Comparison of ENCODE assay signal across 8 cellular contexts in the genomic region with DNA sequence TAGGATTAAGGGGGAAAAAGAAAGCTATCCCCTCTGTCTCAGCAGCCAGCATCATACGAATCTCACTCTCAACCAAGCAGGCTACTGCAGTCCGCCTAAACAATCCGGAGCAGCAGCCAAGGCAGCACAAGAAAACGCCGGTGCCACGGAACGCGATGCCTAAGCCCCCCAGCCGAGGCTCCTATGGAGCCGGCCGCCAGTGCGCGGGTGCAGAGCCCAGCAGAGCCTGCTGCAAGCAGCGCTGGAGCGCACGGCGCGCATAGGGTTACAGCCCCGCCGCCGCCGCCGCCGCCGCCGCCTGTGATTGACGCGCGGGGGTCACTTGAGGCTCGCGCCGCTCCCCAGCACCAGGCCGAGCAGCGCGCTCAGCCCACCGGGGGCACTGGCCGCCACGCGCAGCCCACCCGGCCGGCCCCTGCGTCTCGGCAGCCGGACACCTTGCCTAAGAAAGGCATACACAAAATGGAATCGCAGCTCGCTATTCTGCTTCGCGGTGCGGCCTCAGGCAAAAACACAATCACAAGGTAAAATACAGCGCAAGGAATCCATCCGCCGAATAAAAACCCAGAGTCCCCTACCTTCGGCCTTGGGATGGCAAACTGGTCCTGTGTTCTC. TPM values are rescaled to one million over a fixed set of nuclear protein-coding genes. Genes with fewer than 3 reads are reported as not detected.
DNase-seq lines count a peak whose midpoint lies in the region; ATAC-seq, FAIRE-seq and TF ChIP-seq lines count a peak whose summit lies in the region.

No MANE protein-coding gene starts in this region.

- H3K9me3 ChIP-seq in SJCRH30 (replicated peaks) (no peaks in the 10 kb centered on the region; the same call in 1 of the 2 replicates), K562 (replicated peaks; ENCODE audit: control insufficient read depth, insufficient read depth, low read depth, low read length) (no peaks in the 10 kb centered on the region), iPS-18c (ENCODE audit: control insufficient read depth, insufficient read depth, low read length) (no peaks in the 10 kb centered on the region), gastrocnemius medialis (no peaks in the 10 kb centered on the region)

- H3K4me1 ChIP-seq in SJCRH30 (peaks cover 3% of the 10 kb centered on the region), K562 (replicated peaks in 1 of 2; ENCODE audit: control insufficient read depth in 2 of 2, insufficient read depth in 2 of 2, low read length in 2 of 2) (peaks cover 0 to 12% of the 10 kb centered on the region in 2 experiments; a peak in 2 of 5 replicates), gastrocnemius medialis (peaks cover 37% of the 10 kb centered on the region in 2 donors)

- no peak for TF ChIP-seq EP300 in K562 (IDR thresholded peaks at IDR 0.05; ENCODE audit: low read length)

- H2AFZ ChIP-seq in K562 (ENCODE audit: low read depth, low read length) = no peak overlapping the region

- peaks cover 24% of the 10 kb centered on the region for H3K27me3 ChIP-seq in H7 (ENCODE audit: control insufficient read depth, insufficient read depth, low read length)
- peaks cover 16% of the 10 kb centered on the region; the same call in 1 of the 2 replicates for H3K27me3 ChIP-seq in SJCRH30
- peaks cover 23 to 44% of the 10 kb centered on the region in 2 experiments; a peak in 4 of 5 replicates for H3K27me3 ChIP-seq in K562 (ENCODE audit: control insufficient read depth in 2 of 2, insufficient read depth in 2 of 2, low read length in 2 of 2)
- no peaks in the 10 kb centered on the region for H3K27me3 ChIP-seq in gastrocnemius medialis

- H3K4me2 ChIP-seq in K562 (ENCODE audit: insufficient read depth, low read length) = no peak overlapping the region

- H3K79me2 ChIP-seq in K562 (ENCODE audit: control insufficient read depth, insufficient read depth, low read length) = no peaks in the 10 kb centered on the region

- BruUV-seq in K562 (replicated peaks; lab: Mats Ljungman, UMichigan) = no TSS peak

- POLR2A ChIA-PET in K562 (lab: Yijun Ruan, JAX) = no interaction called here

- H3K4me3 ChIP-seq in H7 (ENCODE audit: insufficient read depth, low read depth, low read length) (peak overlapping the region; percentile 59), SJCRH30 (peak overlapping the region; percentile 58), K562 (no peak overlapping the region), iPS-18c (ENCODE audit: insufficient read depth, low read depth, low read length) (peak overlapping the region; percentile 25; the same call in 1 of the 2 replicates), gastrocnemius medialis (peak overlapping the region; percentile 64 to 70 (median 66))

- peak; percentile 53 for DNase-seq in ACHN
- DNase-seq in H7 = peak; percentile 77
- peak in 1 of 2 experiments; percentile 53 for DNase-seq in SJCRH30
- no peak for DNase-seq in K562 (ENCODE audit: extremely low read depth in 1 of 4, low spot score in 3 of 4)
- peak in 1 of 2 donors; percentile 45 for DNase-seq in gastrocnemius medialis

- intact Hi-C loops in K562 (cut with micrococcal nuclease) = no loop called here
- intact Hi-C loops in gastrocnemius medialis (cut with DNase I; ENCODE audit: low total_unique reads) = no loop called here

- CTCF ChIA-PET in K562 (lab: Yijun Ruan, JAX; ENCODE audit: low intra/inter-chr PET ratio) = no interaction called here

- H3K36me3 ChIP-seq in H7 (replicated peaks; ENCODE audit: control insufficient read depth, insufficient read depth, low read length) (no peaks in the 10 kb centered on the region), SJCRH30 (no peaks in the 10 kb centered on the region), K562 (ENCODE audit: control insufficient read depth, insufficient read depth, low read length) (no peaks in the 10 kb centered on the region), gastrocnemius medialis (no peaks in the 10 kb centered on the region)

- 1% methylated on average over 53 of the region's 53 CpGs for WGBS in K562 (ENCODE audit: insufficient coverage, low coverage, missing lambda C conversion rate)

- TF ChIP-seq POLR2A in K562 (conservative IDR thresholded peaks at IDR 0.05) (no peak), gastrocnemius medialis (IDR thresholded peaks at IDR 0.05) (no peak)

- in situ Hi-C loops in ACHN (cut with HindIII; ENCODE audit: low pct_ligation_motif_present, low pct_unique_long_range_greater_than_20kb, low sequenced_read_pairs) = no loop called here
- in situ Hi-C loops in K562 (cut with MboI) = no loop called here
- in situ Hi-C loops in gastrocnemius medialis (cut with MboI; ENCODE audit: low sequenced_read_pairs in 4 of 4) = no loop called here

- FAIRE-seq in K562 (lab: Jason Lieb, UNC) = no peak

- H3K9me1 ChIP-seq in K562 (ENCODE audit: control insufficient read depth, insufficient read depth, low read length) = no peaks in the 10 kb centered on the region

- ATAC-seq in K562 (peak; percentile 60), gastrocnemius medialis (peak; percentile 47 to 48), HG02763 (IDR thresholded peaks at IDR 0.05; ENCODE audit: unreplicated experiment) (no peak), HG02571 (IDR thresholded peaks at IDR 0.05; ENCODE audit: unreplicated experiment) (no peak)

- H3K27ac ChIP-seq in SJCRH30 (no peak overlapping the region), K562 (ENCODE audit: extremely low read depth, low read depth, low read length) (no peak overlapping the region), gastrocnemius medialis (peak overlapping the region; percentile 81 to 84 (median 83))

- TF ChIP-seq RAD21 in K562 (CRISPR knock-in tag; conservative IDR thresholded peaks at IDR 0.05 in 1 of 2, IDR thresholded peaks at IDR 0.05 in 1 of 2) = no peak

- 0 out of 2 replicates have a peak, but pooled peaks cover 3% of the 10 kb centered on the region for H4K20me1 ChIP-seq in K562 (replicated peaks; ENCODE audit: control insufficient read depth, insufficient read depth, low read length)

- no peak overlapping the region for H3K9ac ChIP-seq in K562 (ENCODE audit: insufficient read depth in 1 of 2, low read depth in 2 of 2, low read length in 2 of 2)

- TF ChIP-seq CTCF in K562 (IDR thresholded peaks at IDR 0.05 in 2 of 3, conservative IDR thresholded peaks at IDR 0.05 in 1 of 3; ENCODE audit: insufficient read depth in 2 of 3, low read depth in 1 of 3, low read length in 3 of 3) (no peak), gastrocnemius medialis (IDR thresholded peaks at IDR 0.05 in 4 of 5, conservative IDR thresholded peaks at IDR 0.05 in 1 of 5) (no peak)

TF ChIP-seq in K562, 482 proteins besides CTCF, POLR2A, EP300 and RAD21:
- TF ChIP-seq, protein P1, sequence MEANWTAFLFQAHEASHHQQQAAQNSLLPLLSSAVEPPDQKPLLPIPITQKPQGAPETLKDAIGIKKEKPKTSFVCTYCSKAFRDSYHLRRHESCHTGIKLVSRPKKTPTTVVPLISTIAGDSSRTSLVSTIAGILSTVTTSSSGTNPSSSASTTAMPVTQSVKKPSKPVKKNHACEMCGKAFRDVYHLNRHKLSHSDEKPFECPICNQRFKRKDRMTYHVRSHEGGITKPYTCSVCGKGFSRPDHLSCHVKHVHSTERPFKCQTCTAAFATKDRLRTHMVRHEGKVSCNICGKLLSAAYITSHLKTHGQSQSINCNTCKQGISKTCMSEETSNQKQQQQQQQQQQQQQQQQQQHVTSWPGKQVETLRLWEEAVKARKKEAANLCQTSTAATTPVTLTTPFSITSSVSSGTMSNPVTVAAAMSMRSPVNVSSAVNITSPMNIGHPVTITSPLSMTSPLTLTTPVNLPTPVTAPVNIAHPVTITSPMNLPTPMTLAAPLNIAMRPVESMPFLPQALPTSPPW (CRISPR knock-in tag; IDR thresholded peaks at IDR 0.05) = no peak
- TF ChIP-seq, protein P2, sequence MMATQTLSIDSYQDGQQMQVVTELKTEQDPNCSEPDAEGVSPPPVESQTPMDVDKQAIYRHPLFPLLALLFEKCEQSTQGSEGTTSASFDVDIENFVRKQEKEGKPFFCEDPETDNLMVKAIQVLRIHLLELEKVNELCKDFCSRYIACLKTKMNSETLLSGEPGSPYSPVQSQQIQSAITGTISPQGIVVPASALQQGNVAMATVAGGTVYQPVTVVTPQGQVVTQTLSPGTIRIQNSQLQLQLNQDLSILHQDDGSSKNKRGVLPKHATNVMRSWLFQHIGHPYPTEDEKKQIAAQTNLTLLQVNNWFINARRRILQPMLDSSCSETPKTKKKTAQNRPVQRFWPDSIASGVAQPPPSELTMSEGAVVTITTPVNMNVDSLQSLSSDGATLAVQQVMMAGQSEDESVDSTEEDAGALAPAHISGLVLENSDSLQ (IDR thresholded peaks at IDR 0.05) = peak; percentile 71; the same call in 1 of the 2 replicates

RNA-seq across cellular contexts. Expression of a gene that starts 0.8 kb away (rescaled TPM):
- total RNA-seq in H7 (2014; rRNA removed; shearing (Covaris generic)) = 1.8 and 1.9 TPM in 2 replicates
- 2.5 and 2.8 TPM in 2 replicates for total RNA-seq in SJCRH30 (2014; rRNA removed; shearing (Covaris generic))
- total RNA-seq in K562 (2011; cell fraction: chromatin; rRNA removed; ENCODE audit: low replicate concordance) = 1.9 and 2.5 TPM in 2 replicates
- total RNA-seq in K562 (2011; cell fraction: nucleolus; rRNA removed) = 0.83 and 2.0 TPM in 2 replicates
- total RNA-seq in K562 (2011; cell fraction: nucleoplasm; rRNA removed) = 1.5 and 2.0 TPM in 2 replicates
- 0.09 and 0.16 TPM in 2 replicates for total RNA-seq in K562 (2014; rRNA removed)
- 0.26 and 0.33 TPM in 2 replicates for total RNA-seq in K562 (2014; rRNA removed; fragmentation: Illumina TruSeq; extraction: Trizol)
- total RNA-seq in K562 (2015; rRNA removed; fragmentation: Illumina TruSeq; extraction: Trizol) = 0.11 and 0.23 TPM in 2 replicates
- 0.58 and 0.63 TPM in 2 replicates for total RNA-seq in K562 (2021)
- 0.23 and 0.35 TPM in 2 replicates for polyA plus RNA-seq in K562 (2011; rRNA removed)
- polyA plus RNA-seq in K562 (2011; cell fraction: cytosol; rRNA removed) = 0.28 and 0.54 TPM in 2 replicates
- 0.38 and 0.65 TPM in 2 replicates for polyA plus RNA-seq in K562 (2011; cell fraction: nucleus; rRNA removed)
- 0.43 and 0.93 TPM in 2 replicates for polyA plus RNA-seq in K562 (2012)
- polyA plus RNA-seq in K562 (2014; fragmentation: Illumina TruSeq; extraction: Trizol) = 0.53 and 0.55 TPM in 2 replicates
- under 1 TPM in 1 of 2 experiments, not detected in 1; 0.11 TPM for polyA plus RNA-seq in K562 (2014; fragmentation: Nextera tagmentation; extraction: Ambion mirVana)
- polyA plus RNA-seq in K562 (2014; rRNA removed) = 0.15 and 0.49 TPM in 2 replicates
- polyA minus RNA-seq in K562 (2011; rRNA and poly(A)+ RNA removed) = 0.45 and 0.74 TPM in 2 replicates
- 0.55 TPM in 1 of 2 replicates, not detected in the other for polyA minus RNA-seq in K562 (2011; cell fraction: cytosol; rRNA and poly(A)+ RNA removed)
- polyA minus RNA-seq in K562 (2011; cell fraction: nucleus; rRNA and poly(A)+ RNA removed) = 0.11 and 0.40 TPM in 2 replicates
- total RNA-seq in gastrocnemius medialis = 1 to 10 TPM in 2 of 4 donors, under 1 TPM in 2; 0.80 to 1.8 (median 1.3) TPM

Comparison
In these comparisons a context has a peak if more than half of its experiments do, and no peak if none do; other contexts are left out.
1. DNase-seq: peak in ACHN (single experiment) and H7 (single experiment); none in K562 (0 of 4).
2. H3K27ac ChIP-seq: peak in gastrocnemius medialis (4 of 4); none in SJCRH30 (single experiment) and K562 (single experiment).
3. ATAC-seq: peak in K562 (single experiment) and gastrocnemius medialis (2 of 2); none in HG02763 (single experiment) and HG02571 (single experiment).